ENCODE assay signal across 7 cellular contexts in the genomic region with DNA sequence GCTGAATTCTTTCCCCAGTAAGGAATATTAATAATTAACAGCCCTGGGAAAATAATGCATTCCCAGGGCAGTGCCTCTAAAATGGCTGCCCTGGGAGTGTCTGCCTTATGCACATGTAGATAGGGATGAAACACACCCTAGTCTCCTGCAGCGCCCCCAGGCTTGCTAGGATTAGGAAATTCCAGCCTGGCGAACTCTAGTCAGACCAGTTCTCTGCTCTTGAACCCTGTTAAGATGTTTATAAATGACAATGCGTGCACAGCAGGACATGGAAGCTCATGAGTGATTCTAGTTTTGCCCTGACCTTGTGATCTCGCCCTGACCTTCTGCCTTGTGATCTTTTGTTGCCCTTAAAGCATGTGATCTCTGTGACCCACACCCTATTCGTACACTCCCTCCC. TPM values are rescaled to one million over a fixed set of nuclear protein-coding genes. Genes with fewer than 3 reads are reported as not detected.
DNase-seq lines count a peak whose midpoint lies in the region; ATAC-seq, FAIRE-seq and TF ChIP-seq lines count a peak whose summit lies in the region.
"Not testable (repeated sequence)": the region's sequence is repeated elsewhere in the genome, so short reads cannot be mapped to it uniquely, and the experiment has no call there.

No MANE protein-coding gene starts in this region.

- TF ChIP-seq POLR2A in HepG2 (IDR thresholded peaks at IDR 0.05; ENCODE audit: insufficient read depth in 1 of 2, low read depth in 2 of 2, low read length in 2 of 2), result not testable (repeated sequence)

- WGBS in HepG2 (ENCODE audit: low lambda C conversion rate), result 0% methylated on average over 3 of the region's 5 CpGs

- not testable (repeated sequence) for H3K4me3 ChIP-seq in CD8-positive, alpha-beta T cell (ENCODE audit: low read depth, low read length); HEK293 (ENCODE audit: low read depth, low read length); HepG2 (replicated peaks in 1 of 3; ENCODE audit: insufficient read depth in 1 of 3, low read depth in 2 of 3, low read length in 3 of 3)

- POLR2A ChIA-PET in CD8-positive, alpha-beta T cell (lab: Charles Lee), result interaction anchor here (1.6 to 1.8 kb wide), 2 partner anchors 36 to 49 kb away, joined by 4 read pairs; no protein-coding TSS in a partner anchor
- POLR2A ChIA-PET in HEK293 (lab: Yijun Ruan, JAX); WTC11 (lab: Charles Lee); HepG2 (lab: Yijun Ruan, JAX): not testable (repeated sequence)

- peaks cover 30% of the 10 kb centered on the region for H3K79me2 ChIP-seq in HepG2 (ENCODE audit: insufficient read depth, low read length)

- H3K4me2 ChIP-seq in HepG2 (ENCODE audit: low read depth, low read length), result not testable (repeated sequence)

- peaks cover 21% of the 10 kb centered on the region for H3K9me3 Mint-ChIP-seq in CD8-positive, alpha-beta T cell
- peaks cover 45% of the 10 kb centered on the region for H3K9me3 Mint-ChIP-seq in WTC11
- peaks cover 13 to 21% of the 10 kb centered on the region in 2 donors for H3K9me3 Mint-ChIP-seq in activated T-cell treated with anti-CD3 and anti-CD28 coated beads, Interleukin-2, amount 50 U/mL, for 72 hours
- H3K9me3 Mint-ChIP-seq in brain, result peaks cover 39 to 72% (median 45%) of the 10 kb centered on the region in 5 experiments
- peaks cover 14% of the 10 kb centered on the region for H3K9me3 Mint-ChIP-seq in natural killer cell treated with Interleukin-12 subunit alpha and Interleukin-12 subunit beta and Interleukin-15 and Interleukin-18, amount 100 ng/mL, for 72 hours

- H4K20me1 ChIP-seq in HepG2 (ENCODE audit: insufficient read depth, low read length), result peaks cover 16% of the 10 kb centered on the region; the same call in 1 of the 2 replicates

- ATAC-seq in CD8-positive, alpha-beta T cell; WTC11; activated T-cell treated with anti-CD3 and anti-CD28 coated beads, Interleukin-2, amount 50 U/mL, for 72 hours (replicated peaks in 1 of 2); HepG2; natural killer cell treated with Interleukin-12 subunit alpha and Interleukin-12 subunit beta and Interleukin-15 and Interleukin-18, amount 100 ng/mL, for 72 hours: not testable (repeated sequence)

- H3K36me3 ChIP-seq in CD8-positive, alpha-beta T cell (ENCODE audit: insufficient read depth, low read length); HepG2 (replicated peaks in 1 of 2; ENCODE audit: control insufficient read depth in 1 of 2, insufficient read depth in 2 of 2, low read length in 2 of 2): not testable (repeated sequence)
- peaks cover 0 to 16% of the 10 kb centered on the region in 2 experiments; a peak in 2 of 3 replicates for H3K36me3 ChIP-seq in HEK293 (ENCODE audit: control insufficient read depth in 2 of 2, insufficient read depth in 1 of 2, low read length in 2 of 2)

- H2AFZ ChIP-seq in HepG2 (ENCODE audit: low read length), result not testable (repeated sequence)

- CTCF ChIA-PET in CD8-positive, alpha-beta T cell (lab: Charles Lee), result interaction anchor here (1.2 kb wide), 1 partner anchor 48 kb away, joined by 3 read pairs; no protein-coding TSS in a partner anchor
- CTCF ChIA-PET in HEK293 (lab: Yijun Ruan, JAX), result interaction anchor here (0.6 to 6.3 kb wide), 4 partner anchors 8 to 617 kb away, joined by 3 to 52 read pairs (median 4); no protein-coding TSS in a partner anchor
- CTCF ChIA-PET in WTC11 (lab: Charles Lee); HepG2 (lab: Yijun Ruan, JAX; ENCODE audit: low intra/inter-chr PET ratio, low total read pairs): not testable (repeated sequence)

- not testable (repeated sequence) for H3K27me3 ChIP-seq in CD8-positive, alpha-beta T cell (ENCODE audit: insufficient read depth, low read length)
- peaks cover 1 to 24% of the 10 kb centered on the region in 2 experiments; a peak in 2 of 5 replicates for H3K27me3 ChIP-seq in HepG2 (ENCODE audit: control insufficient read depth in 1 of 2, insufficient read depth in 2 of 2, low read length in 2 of 2)

- TF ChIP-seq CTCF in CD8-positive, alpha-beta T cell (IDR thresholded peaks at IDR 0.05); HEK293 (tag by site-specific recombination; IDR thresholded peaks at IDR 0.05); WTC11 (IDR thresholded peaks at IDR 0.05); brain (conservative IDR thresholded peaks at IDR 0.05); HepG2 (CRISPR knock-in tag; IDR thresholded peaks at IDR 0.05): not testable (repeated sequence)

- not testable (repeated sequence) for BruUV-seq in HepG2 (replicated peaks; lab: Mats Ljungman, UMichigan)

- FAIRE-seq in HepG2 (lab: Jason Lieb, UNC), result not testable (repeated sequence)

- not testable (repeated sequence) for TF ChIP-seq RAD21 in HepG2 (CRISPR knock-in tag; IDR thresholded peaks at IDR 0.05)

- H3K27ac ChIP-seq in CD8-positive, alpha-beta T cell (ENCODE audit: low read depth, low read length); HEK293 (ENCODE audit: extremely low read depth, low read depth, low read length); HepG2 (ENCODE audit: extremely low read length, insufficient read depth, low read length): not testable (repeated sequence)

- not testable (repeated sequence) for H3K27me3 Mint-ChIP-seq in CD8-positive, alpha-beta T cell (ENCODE audit: low read depth); activated T-cell treated with anti-CD3 and anti-CD28 coated beads, Interleukin-2, amount 50 U/mL, for 72 hours (ENCODE audit: low read depth); natural killer cell treated with Interleukin-12 subunit alpha and Interleukin-12 subunit beta and Interleukin-15 and Interleukin-18, amount 100 ng/mL, for 72 hours
- H3K27me3 Mint-ChIP-seq in WTC11 (ENCODE audit: low read depth) (peaks cover 38% of the 10 kb centered on the region), brain (peaks cover 17% of the 10 kb centered on the region)

- peaks cover 27% of the 10 kb centered on the region for H3K4me1 Mint-ChIP-seq in CD8-positive, alpha-beta T cell (ENCODE audit: low read depth)
- peaks cover 34% of the 10 kb centered on the region for H3K4me1 Mint-ChIP-seq in WTC11
- H3K4me1 Mint-ChIP-seq in activated T-cell treated with anti-CD3 and anti-CD28 coated beads, Interleukin-2, amount 50 U/mL, for 72 hours (ENCODE audit: low read depth), result peaks cover 25% of the 10 kb centered on the region
- H3K4me1 Mint-ChIP-seq in brain, result peaks cover 24% of the 10 kb centered on the region
- H3K4me1 Mint-ChIP-seq in natural killer cell treated with Interleukin-12 subunit alpha and Interleukin-12 subunit beta and Interleukin-15 and Interleukin-18, amount 100 ng/mL, for 72 hours (ENCODE audit: low read depth in 2 of 2), result peaks cover 21 to 22% of the 10 kb centered on the region in 2 donors

- peak overlapping the region; percentile 28 for H3K27ac Mint-ChIP-seq in CD8-positive, alpha-beta T cell
- H3K27ac Mint-ChIP-seq in WTC11, brain: not testable (repeated sequence)
- peak overlapping the region; percentile 59 for H3K27ac Mint-ChIP-seq in activated T-cell treated with anti-CD3 and anti-CD28 coated beads, Interleukin-2, amount 50 U/mL, for 72 hours
- peak overlapping the region in 1 of 2 donors; percentile 31 for H3K27ac Mint-ChIP-seq in natural killer cell treated with Interleukin-12 subunit alpha and Interleukin-12 subunit beta and Interleukin-15 and Interleukin-18, amount 100 ng/mL, for 72 hours

- in situ Hi-C loops in HepG2 (cut with HindIII; ENCODE audit: extremely low pct_ligation_motif_present, low pct_unique_long_range_greater_than_20kb), result not testable (repeated sequence)

- not testable (repeated sequence) for H3K9ac ChIP-seq in HepG2 (ENCODE audit: insufficient read depth, low read depth, low read length)

- H3K4me1 ChIP-seq in CD8-positive, alpha-beta T cell (ENCODE audit: insufficient read depth, low read length), result peaks cover 16% of the 10 kb centered on the region
- H3K4me1 ChIP-seq in HEK293 (ENCODE audit: control insufficient read depth, insufficient read depth, low read length) (peaks cover 16% of the 10 kb centered on the region), HepG2 (ENCODE audit: insufficient read depth, low read length) (peaks cover 55% of the 10 kb centered on the region)

- peaks cover 30% of the 10 kb centered on the region for H3K36me3 Mint-ChIP-seq in CD8-positive, alpha-beta T cell
- H3K36me3 Mint-ChIP-seq in WTC11 (peaks cover 55% of the 10 kb centered on the region), brain (peaks cover 28% of the 10 kb centered on the region)
- H3K36me3 Mint-ChIP-seq in activated T-cell treated with anti-CD3 and anti-CD28 coated beads, Interleukin-2, amount 50 U/mL, for 72 hours (ENCODE audit: insufficient read depth in 2 of 2), result peaks cover 28 to 30% of the 10 kb centered on the region in 2 donors
- peaks cover 24% of the 10 kb centered on the region for H3K36me3 Mint-ChIP-seq in natural killer cell treated with Interleukin-12 subunit alpha and Interleukin-12 subunit beta and Interleukin-15 and Interleukin-18, amount 100 ng/mL, for 72 hours

- not testable (repeated sequence) for DNase-seq in CD8-positive, alpha-beta T cell; WTC11 (ENCODE audit: low spot score); activated T-cell treated with anti-CD3 and anti-CD28 coated beads, Interleukin-2, amount 50 U/mL, for 72 hours; natural killer cell treated with Interleukin-12 subunit alpha and Interleukin-12 subunit beta and Interleukin-15 and Interleukin-18, amount 100 ng/mL, for 72 hours (ENCODE audit: low spot score)
- peak; percentile 37 for DNase-seq in HepG2 (ENCODE audit: low spot score)

- peaks cover 18% of the 10 kb centered on the region for H3K9me3 ChIP-seq in CD8-positive, alpha-beta T cell (ENCODE audit: low read length)
- H3K9me3 ChIP-seq in HEK293 (ENCODE audit: control insufficient read depth, insufficient read depth, low read depth, low read length), result not testable (repeated sequence)
- peaks cover 16% of the 10 kb centered on the region; the same call in 1 of the 2 replicates for H3K9me3 ChIP-seq in HepG2 (ENCODE audit: low read length)

- peak overlapping the region; percentile 70 for H3K4me3 Mint-ChIP-seq in CD8-positive, alpha-beta T cell
- H3K4me3 Mint-ChIP-seq in WTC11 (peak overlapping the region; percentile 70; the same call in 1 of the 2 replicates), brain (peak overlapping the region; percentile 36 to 84 (median 79))
- H3K4me3 Mint-ChIP-seq in activated T-cell treated with anti-CD3 and anti-CD28 coated beads, Interleukin-2, amount 50 U/mL, for 72 hours, result not testable (repeated sequence)
- H3K4me3 Mint-ChIP-seq in natural killer cell treated with Interleukin-12 subunit alpha and Interleukin-12 subunit beta and Interleukin-15 and Interleukin-18, amount 100 ng/mL, for 72 hours, result peak overlapping the region; percentile 13

- not testable (repeated sequence) for TF ChIP-seq EP300 in HepG2 (IDR thresholded peaks at IDR 0.05; ENCODE audit: low read depth in 2 of 2, low read length in 2 of 2); HepG2 (CRISPR knock-in tag; IDR thresholded peaks at IDR 0.05; ENCODE audit: borderline replicate concordance)

- intact Hi-C loops in CD8-positive, alpha-beta T cell (cut with DNase I, micrococcal nuclease); HepG2 (cut with micrococcal nuclease; ENCODE audit: unreplicated experiment): not testable (repeated sequence)

RNA-seq across cellular contexts. Expression of a gene that starts 1.5 kb away (rescaled TPM):
- total RNA-seq in CD8-positive, alpha-beta T cell, result 1 to 10 TPM; 5.0 to 5.7 TPM
- 6.6 to 12.9 TPM (median 8.0 TPM) in 3 replicates for total RNA-seq in WTC11 (2021)
- 1 to 10 TPM; 8.3 to 9.1 TPM for total RNA-seq in activated T-cell treated with anti-CD3 and anti-CD28 coated beads, Interleukin-2, amount 50 U/mL, for 72 hours
- 0.31 TPM for polyA plus RNA-seq in brain (ENCODE audit: insufficient read depth, low read depth, low replicate concordance)
- total RNA-seq in HepG2 (2016; rRNA removed; fragmentation: Illumina TruSeq; extraction: Trizol), result 5.5 and 6.3 TPM in 2 replicates
- 0.61 and 0.88 TPM in 2 replicates for total RNA-seq in HepG2 (2016; cell fraction: cytosol; rRNA removed; fragmentation: Illumina TruSeq; extraction: Trizol; ENCODE audit: low read depth)
- 4.8 and 6.5 TPM in 2 replicates for total RNA-seq in HepG2 (2016; cell fraction: insoluble cytoplasmic fraction; rRNA removed; fragmentation: Illumina TruSeq; extraction: Trizol)
- 3.4 TPM in 2 replicates for total RNA-seq in HepG2 (2016; cell fraction: membrane; rRNA removed; fragmentation: Illumina TruSeq; extraction: Trizol)
- 4.8 and 6.0 TPM in 2 replicates for total RNA-seq in HepG2 (2016; cell fraction: nucleus; rRNA removed; fragmentation: Illumina TruSeq; extraction: Trizol)
- polyA plus RNA-seq in HepG2 (2011; rRNA removed), result 9.1 and 11.5 TPM in 2 replicates
- 6.9 and 7.9 TPM in 2 replicates for polyA plus RNA-seq in HepG2 (2011; cell fraction: cytosol; rRNA removed)
- polyA plus RNA-seq in HepG2 (2011; cell fraction: nucleus; rRNA removed), result 8.8 and 9.8 TPM in 2 replicates
- 4.4 and 4.5 TPM in 2 replicates for polyA plus RNA-seq in HepG2 (2012)
- 0.40 and 0.45 TPM in 2 replicates for polyA plus RNA-seq in HepG2 (2016; cell fraction: cytosol; fragmentation: Illumina TruSeq; extraction: Trizol; ENCODE audit: low read depth)
- polyA plus RNA-seq in HepG2 (2016; cell fraction: insoluble cytoplasmic fraction; fragmentation: Illumina TruSeq; extraction: Trizol; ENCODE audit: low read depth), result 2.9 and 3.3 TPM in 2 replicates
- 1.0 and 1.2 TPM in 2 replicates for polyA plus RNA-seq in HepG2 (2016; cell fraction: membrane; fragmentation: Illumina TruSeq; extraction: Trizol; ENCODE audit: low read depth)
- 3.7 and 4.6 TPM in 2 replicates for polyA plus RNA-seq in HepG2 (2016; cell fraction: nucleus; fragmentation: Illumina TruSeq; extraction: Trizol; ENCODE audit: insufficient read depth, low read depth)
- 5.1 and 35.3 TPM in 2 replicates for polyA minus RNA-seq in HepG2 (2011; rRNA and poly(A)+ RNA removed; ENCODE audit: low replicate concordance)
- polyA minus RNA-seq in HepG2 (2011; cell fraction: cytosol; rRNA and poly(A)+ RNA removed), result 17.0 and 18.6 TPM in 2 replicates
- polyA minus RNA-seq in HepG2 (2011; cell fraction: nucleus; rRNA and poly(A)+ RNA removed), result 31.9 and 39.7 TPM in 2 replicates
- total RNA-seq in natural killer cell treated with Interleukin-12 subunit alpha and Interleukin-12 subunit beta and Interleukin-15 and Interleukin-18, amount 100 ng/mL, for 72 hours, result 1 to 10 TPM; 7.7 to 8.2 TPM

RNA-seq across cellular contexts. Expression of a gene that starts 34.6 kb away (rescaled TPM):
- 100 to 1,000 TPM; 207 to 221 TPM for total RNA-seq in CD8-positive, alpha-beta T cell
- total RNA-seq in WTC11 (2021), result 235 to 389 TPM (median 236 TPM) in 3 replicates
- total RNA-seq in activated T-cell treated with anti-CD3 and anti-CD28 coated beads, Interleukin-2, amount 50 U/mL, for 72 hours, result 100 to 1,000 TPM; 233 to 236 TPM
- polyA plus RNA-seq in brain (ENCODE audit: insufficient read depth, low read depth, low replicate concordance), result 74.9 TPM
- total RNA-seq in HepG2 (2016; rRNA removed; fragmentation: Illumina TruSeq; extraction: Trizol), result 8.0 and 14.7 TPM in 2 replicates
- total RNA-seq in HepG2 (2016; cell fraction: cytosol; rRNA removed; fragmentation: Illumina TruSeq; extraction: Trizol; ENCODE audit: low read depth), result 23.3 and 25.4 TPM in 2 replicates
- total RNA-seq in HepG2 (2016; cell fraction: insoluble cytoplasmic fraction; rRNA removed; fragmentation: Illumina TruSeq; extraction: Trizol), result 7.2 and 15.9 TPM in 2 replicates
- total RNA-seq in HepG2 (2016; cell fraction: membrane; rRNA removed; fragmentation: Illumina TruSeq; extraction: Trizol), result 26.9 and 28.0 TPM in 2 replicates
- 17.9 and 19.7 TPM in 2 replicates for total RNA-seq in HepG2 (2016; cell fraction: nucleus; rRNA removed; fragmentation: Illumina TruSeq; extraction: Trizol)
- 171 and 181 TPM in 2 replicates for polyA plus RNA-seq in HepG2 (2011; rRNA removed)
- 68.5 and 120 TPM in 2 replicates for polyA plus RNA-seq in HepG2 (2011; cell fraction: cytosol; rRNA removed)
- polyA plus RNA-seq in HepG2 (2011; cell fraction: nucleus; rRNA removed), result 669 and 1,022 TPM in 2 replicates
- 68.6 and 85.6 TPM in 2 replicates for polyA plus RNA-seq in HepG2 (2012)
- 47.6 and 52.1 TPM in 2 replicates for polyA plus RNA-seq in HepG2 (2016; cell fraction: cytosol; fragmentation: Illumina TruSeq; extraction: Trizol; ENCODE audit: low read depth)
- 11.6 and 19.2 TPM in 2 replicates for polyA plus RNA-seq in HepG2 (2016; cell fraction: insoluble cytoplasmic fraction; fragmentation: Illumina TruSeq; extraction: Trizol; ENCODE audit: low read depth)
- polyA plus RNA-seq in HepG2 (2016; cell fraction: membrane; fragmentation: Illumina TruSeq; extraction: Trizol; ENCODE audit: low read depth), result 43.5 and 50.9 TPM in 2 replicates
- polyA plus RNA-seq in HepG2 (2016; cell fraction: nucleus; fragmentation: Illumina TruSeq; extraction: Trizol; ENCODE audit: insufficient read depth, low read depth), result 55.7 and 69.0 TPM in 2 replicates
- 32.3 and 120 TPM in 2 replicates for polyA minus RNA-seq in HepG2 (2011; rRNA and poly(A)+ RNA removed; ENCODE audit: low replicate concordance)
- 59.4 and 66.8 TPM in 2 replicates for polyA minus RNA-seq in HepG2 (2011; cell fraction: cytosol; rRNA and poly(A)+ RNA removed)
- 94.2 and 105 TPM in 2 replicates for polyA minus RNA-seq in HepG2 (2011; cell fraction: nucleus; rRNA and poly(A)+ RNA removed)
- total RNA-seq in natural killer cell treated with Interleukin-12 subunit alpha and Interleukin-12 subunit beta and Interleukin-15 and Interleukin-18, amount 100 ng/mL, for 72 hours, result 100 to 1,000 TPM in 1 of 2 donors, 10 to 100 TPM in 1; 57.8 to 106 TPM

RNA-seq across cellular contexts. Expression of a gene that starts 38.8 kb away (rescaled TPM):
- 1 to 10 TPM; 1.4 to 1.5 TPM for total RNA-seq in CD8-positive, alpha-beta T cell
- 5.4 to 6.8 TPM (median 6.0 TPM) in 3 replicates for total RNA-seq in WTC11 (2021)
- 1 to 10 TPM; 4.6 to 8.5 TPM for total RNA-seq in activated T-cell treated with anti-CD3 and anti-CD28 coated beads, Interleukin-2, amount 50 U/mL, for 72 hours
- 0.95 TPM for polyA plus RNA-seq in brain (ENCODE audit: insufficient read depth, low read depth, low replicate concordance)
- total RNA-seq in HepG2 (2016; rRNA removed; fragmentation: Illumina TruSeq; extraction: Trizol), result 4.4 and 6.2 TPM in 2 replicates
- total RNA-seq in HepG2 (2016; cell fraction: cytosol; rRNA removed; fragmentation: Illumina TruSeq; extraction: Trizol; ENCODE audit: low read depth), result 1.3 and 1.4 TPM in 2 replicates
- 4.0 and 6.2 TPM in 2 replicates for total RNA-seq in HepG2 (2016; cell fraction: insoluble cytoplasmic fraction; rRNA removed; fragmentation: Illumina TruSeq; extraction: Trizol)
- total RNA-seq in HepG2 (2016; cell fraction: membrane; rRNA removed; fragmentation: Illumina TruSeq; extraction: Trizol), result 1.6 and 2.0 TPM in 2 replicates
- total RNA-seq in HepG2 (2016; cell fraction: nucleus; rRNA removed; fragmentation: Illumina TruSeq; extraction: Trizol), result 2.9 TPM in 2 replicates
- polyA plus RNA-seq in HepG2 (2011; rRNA removed), result 2.1 and 2.3 TPM in 2 replicates
- polyA plus RNA-seq in HepG2 (2011; cell fraction: cytosol; rRNA removed), result 0.99 and 2.0 TPM in 2 replicates
- 1.7 and 2.2 TPM in 2 replicates for polyA plus RNA-seq in HepG2 (2011; cell fraction: nucleus; rRNA removed)
- polyA plus RNA-seq in HepG2 (2012), result 2.0 and 2.3 TPM in 2 replicates
- polyA plus RNA-seq in HepG2 (2016; cell fraction: cytosol; fragmentation: Illumina TruSeq; extraction: Trizol; ENCODE audit: low read depth), result 0.37 and 0.49 TPM in 2 replicates
- 4.0 and 4.7 TPM in 2 replicates for polyA plus RNA-seq in HepG2 (2016; cell fraction: insoluble cytoplasmic fraction; fragmentation: Illumina TruSeq; extraction: Trizol; ENCODE audit: low read depth)
- 0.87 and 1.1 TPM in 2 replicates for polyA plus RNA-seq in HepG2 (2016; cell fraction: membrane; fragmentation: Illumina TruSeq; extraction: Trizol; ENCODE audit: low read depth)
- 5.5 and 5.9 TPM in 2 replicates for polyA plus RNA-seq in HepG2 (2016; cell fraction: nucleus; fragmentation: Illumina TruSeq; extraction: Trizol; ENCODE audit: insufficient read depth, low read depth)
- polyA minus RNA-seq in HepG2 (2011; rRNA and poly(A)+ RNA removed; ENCODE audit: low replicate concordance), result 2.0 and 3.4 TPM in 2 replicates
- 1.5 and 1.8 TPM in 2 replicates for polyA minus RNA-seq in HepG2 (2011; cell fraction: cytosol; rRNA and poly(A)+ RNA removed)
- polyA minus RNA-seq in HepG2 (2011; cell fraction: nucleus; rRNA and poly(A)+ RNA removed), result 3.5 and 4.0 TPM in 2 replicates
- total RNA-seq in natural killer cell treated with Interleukin-12 subunit alpha and Interleukin-12 subunit beta and Interleukin-15 and Interleukin-18, amount 100 ng/mL, for 72 hours, result 1 to 10 TPM; 3.1 to 6.6 TPM
